ENCODE assay signal across 8 cellular contexts in genomic region chr6:55980627-55981211, GRCh38.
DNase-seq lines count a peak whose midpoint lies in the region; ATAC-seq, FAIRE-seq and TF ChIP-seq lines count a peak whose summit lies in the region.

No MANE protein-coding gene starts in this region.

- no peak overlapping the region for H3K4me2 ChIP-seq in HCT116 (ENCODE audit: low read length)

- H3K4me3 Mint-ChIP-seq in Calu3 (ENCODE audit: low read depth, unreplicated experiment) (no peak overlapping the region), MCF 10A (ENCODE audit: unreplicated experiment) (no peak overlapping the region)

- no peaks in the 10 kb centered on the region for H3K36me3 Mint-ChIP-seq in Calu3 (ENCODE audit: insufficient read depth, unreplicated experiment)
- no peaks in the 10 kb centered on the region for H3K36me3 Mint-ChIP-seq in MCF 10A (ENCODE audit: insufficient read depth, unreplicated experiment)

- H3K27me3 Mint-ChIP-seq in Calu3 (ENCODE audit: unreplicated experiment) (no peaks in the 10 kb centered on the region), MCF 10A (ENCODE audit: insufficient read depth, unreplicated experiment) (no peaks in the 10 kb centered on the region)

- no peak overlapping the region for H3K27ac Mint-ChIP-seq in Calu3 (ENCODE audit: unreplicated experiment)
- no peak overlapping the region for H3K27ac Mint-ChIP-seq in MCF 10A (ENCODE audit: low read depth, unreplicated experiment)

- H3K27ac ChIP-seq in HCT116 (ENCODE audit: low read depth, low read length) = no peak overlapping the region
- H3K27ac ChIP-seq in liver (ENCODE audit: low read depth in 1 of 2, low read length in 2 of 2) = no peak overlapping the region

- 7% methylated on average over 1 of the region's 1 CpG for WGBS in liver

- RAD21 ChIA-PET in HCT116 (lab: Charles Lee; ENCODE audit: low non-redundant PET in 1 of 2, low total read pairs in 2 of 2, uncharacterized antibody in 2 of 2, unreplicated experiment in 2 of 2) = no interaction called here

- H3K9me3 ChIP-seq in HCT116 (ENCODE audit: control insufficient read depth in 1 of 2, insufficient read depth in 1 of 2, low read depth in 1 of 2, low read length in 2 of 2) (no peaks in the 10 kb centered on the region), liver (ENCODE audit: control insufficient read depth in 4 of 4, low read length in 3 of 4) (peaks cover 0 to 1% (median 0%) of the 10 kb centered on the region in 4 donors)

- H3K36me3 ChIP-seq in HCT116 (ENCODE audit: control insufficient read depth in 1 of 2, insufficient read depth in 2 of 2, low read length in 2 of 2) = no peaks in the 10 kb centered on the region
- H3K36me3 ChIP-seq in liver (ENCODE audit: control insufficient read depth in 4 of 4, insufficient read depth in 3 of 4, low read depth in 1 of 4, low read length in 3 of 4) = no peaks in the 10 kb centered on the region

- BruUV-seq in Calu3 (replicated peaks; lab: Mats Ljungman, UMichigan) (no TSS peak), HCT116 (replicated peaks; lab: Mats Ljungman, UMichigan) (no TSS peak), MCF 10A (replicated peaks; lab: Mats Ljungman, UMichigan) (no TSS peak)

- TF ChIP-seq RAD21 in HCT116 (IDR thresholded peaks at IDR 0.05; ENCODE audit: low read depth) (peak; percentile 84), liver (IDR thresholded peaks at IDR 0.05) (peak; percentile 80 to 87)

- ATAC-seq in HCT116 = no peak
- no peak for ATAC-seq in HG03521 (IDR thresholded peaks at IDR 0.05; ENCODE audit: unreplicated experiment)
- ATAC-seq in HG03196 (IDR thresholded peaks at IDR 0.05; ENCODE audit: unreplicated experiment) = no peak

- intact Hi-C loops in Calu3 (cut with micrococcal nuclease; ENCODE audit: unreplicated experiment) (loop anchor here (1.0 kb wide), 1 partner anchor 312 kb away; no protein-coding TSS in a partner anchor), HCT116 (cut with micrococcal nuclease) (loop anchor here (1.0 kb wide), 1 partner anchor 312 kb away; no protein-coding TSS in a partner anchor), MCF 10A (cut with micrococcal nuclease) (loop anchor here (1.0 kb wide), 1 partner anchor 312 kb away; no protein-coding TSS in a partner anchor)

- CTCF ChIA-PET in Calu3 (lab: Charles Lee) = interaction anchor here (0.7 to 1.0 kb wide), 2 partner anchors 311 to 312 kb away, joined by 3 to 4 read pairs; no protein-coding TSS in a partner anchor
- CTCF ChIA-PET in HCT116 (lab: Charles Lee) = interaction anchor here (2.8 to 3.6 kb wide), 2 partner anchors 311 kb away, joined by 28 to 30 read pairs; no protein-coding TSS in a partner anchor
- CTCF ChIA-PET in MCF 10A (lab: Yijun Ruan, JAX) = interaction anchor here (0.6 to 4.0 kb wide), 4 partner anchors 132 to 315 kb away, joined by 3 to 95 read pairs (median 36); no protein-coding TSS in a partner anchor

- H3K4me3 ChIP-seq in HCT116 (replicated peaks in 1 of 2; ENCODE audit: low read depth in 1 of 2, low read length in 2 of 2) (no peak overlapping the region), liver (ENCODE audit: low read depth in 1 of 3, low read length in 3 of 3) (no peak overlapping the region)

- H3K9me3 Mint-ChIP-seq in Calu3 (ENCODE audit: low read depth, unreplicated experiment) (peaks cover 3% of the 10 kb centered on the region), MCF 10A (ENCODE audit: unreplicated experiment) (peaks cover 12% of the 10 kb centered on the region)

- POLR2A ChIA-PET in HCT116 (lab: Charles Lee) (no interaction called here), MCF 10A (lab: Yijun Ruan, JAX) (no interaction called here)

- H3K9me2 ChIP-seq in HCT116 (ENCODE audit: insufficient read depth) = no peaks in the 10 kb centered on the region

- DNase-seq in Calu3 (peak; percentile 46), HCT116 (ENCODE audit: low read depth, low spot score) (peak; percentile 18), NCI-H460 (ENCODE audit: extremely low read depth, low read depth) (peak; percentile 40), MCF 10A (ENCODE audit: unreplicated experiment) (peak; percentile 68), GM12891 (ENCODE audit: insufficient read length, low spot score) (no peak)

- no peaks in the 10 kb centered on the region for H3K4me1 Mint-ChIP-seq in Calu3 (ENCODE audit: low read depth, unreplicated experiment)
- no peaks in the 10 kb centered on the region for H3K4me1 Mint-ChIP-seq in MCF 10A (ENCODE audit: insufficient read depth, unreplicated experiment)

- H3K79me2 ChIP-seq in HCT116 (ENCODE audit: insufficient read depth, low read length) = no peaks in the 10 kb centered on the region

- H3K27me3 ChIP-seq in HCT116 (ENCODE audit: insufficient read depth, low read length) (no peaks in the 10 kb centered on the region), liver (ENCODE audit: control insufficient read depth in 4 of 4, insufficient read depth in 4 of 4, low read length in 3 of 4) (peaks cover 0 to 2% (median 0%) of the 10 kb centered on the region in 4 donors)

- H3K9ac ChIP-seq in HCT116 (ENCODE audit: low read length) (no peak overlapping the region), liver (ENCODE audit: low read depth in 1 of 2, low read length in 2 of 2) (no peak overlapping the region)

- TF ChIP-seq POLR2A in HCT116 (IDR thresholded peaks at IDR 0.05; ENCODE audit: borderline replicate concordance, extremely low read depth, insufficient read depth, insufficient read length) = no peak
- TF ChIP-seq POLR2A in GM12891 (IDR thresholded peaks at IDR 0.05; ENCODE audit: low read depth, low read length) = no peak

- no peak overlapping the region for H2AFZ ChIP-seq in HCT116 (ENCODE audit: low read depth, low read length, poor library complexity, severe bottlenecking)

- H3K4me1 ChIP-seq in HCT116 (ENCODE audit: control insufficient read depth in 1 of 2, insufficient read depth in 2 of 2, low read length in 2 of 2) = no peaks in the 10 kb centered on the region
- H3K4me1 ChIP-seq in liver (ENCODE audit: control insufficient read depth in 4 of 4, insufficient read depth in 4 of 4, low read length in 3 of 4) = no peaks in the 10 kb centered on the region

- TF ChIP-seq CTCF in Calu3 (IDR thresholded peaks at IDR 0.05; ENCODE audit: unreplicated experiment) (peak; percentile 59), HCT116 (IDR thresholded peaks at IDR 0.05 in 2 of 3, conservative IDR thresholded peaks at IDR 0.05 in 1 of 3; ENCODE audit: borderline replicate concordance in 1 of 3, insufficient read depth in 1 of 3, low read depth in 2 of 3, low read length in 2 of 3) (peak; percentile 47 to 83 (median 71)), MCF 10A (IDR thresholded peaks at IDR 0.05; ENCODE audit: unreplicated experiment) (peak; percentile 79), liver (IDR thresholded peaks at IDR 0.05; ENCODE audit: low read depth, low read length, missing input control) (peak; percentile 65)

- FAIRE-seq in GM12891 (lab: Jason Lieb, UNC) = no peak

- no peaks in the 10 kb centered on the region for H4K20me1 ChIP-seq in HCT116 (ENCODE audit: insufficient read depth)

TF ChIP-seq in liver, 16 proteins besides CTCF, POLR2A, EP300 and RAD21 (continues in another document):
- no peak for TF ChIP-seq ATF3 (IDR thresholded peaks at IDR 0.05)
- no peak for TF ChIP-seq SP1 (IDR thresholded peaks at IDR 0.05)
- no peak for TF ChIP-seq FOXA2 (IDR thresholded peaks at IDR 0.05)
- TF ChIP-seq NR2F2 (IDR thresholded peaks at IDR 0.05) = no peak
- no peak for TF ChIP-seq GABPA (IDR thresholded peaks at IDR 0.05 in 1 of 2, conservative IDR thresholded peaks at IDR 0.05 in 1 of 2)
- no peak for TF ChIP-seq EGR1 (IDR thresholded peaks at IDR 0.05; ENCODE audit: low read depth in 2 of 2)

TF ChIP-seq in GM12891, 5 proteins besides CTCF, POLR2A, EP300 and RAD21:
- no peak for TF ChIP-seq POLR2AphosphoS5 (IDR thresholded peaks at IDR 0.05; ENCODE audit: low read depth, low read length)
- TF ChIP-seq TAF1 (IDR thresholded peaks at IDR 0.05; ENCODE audit: low read depth, low read length) = no peak
- TF ChIP-seq SPI1 (IDR thresholded peaks at IDR 0.05; ENCODE audit: low read depth, low read length) = no peak
- TF ChIP-seq POU2F2 (IDR thresholded peaks at IDR 0.05; ENCODE audit: low read depth, low read length) = no peak
- TF ChIP-seq PAX5 (IDR thresholded peaks at IDR 0.05; ENCODE audit: insufficient read depth, low read length, severe bottlenecking) = no peak
